ENCODE assay signal across 8 cellular contexts in the genomic region with DNA sequence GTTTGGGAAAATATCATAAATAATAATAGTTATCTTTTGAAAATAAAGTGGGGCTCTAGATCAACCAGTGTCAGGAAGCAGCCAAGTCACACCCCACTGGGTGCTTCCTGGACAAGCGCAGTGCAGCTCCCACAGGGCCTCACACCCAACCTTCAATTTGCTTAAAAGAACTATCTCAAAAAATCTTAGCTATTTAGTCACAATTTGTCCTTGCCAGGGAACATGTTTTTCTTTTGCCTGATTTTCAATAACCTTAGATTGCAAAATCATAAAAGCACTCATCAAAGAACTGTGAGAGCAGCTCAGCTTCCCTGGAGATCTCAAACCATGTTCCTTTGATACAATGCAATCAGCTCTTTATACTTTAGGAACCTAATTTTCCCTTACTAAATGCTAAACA. TPM values are rescaled to one million over a fixed set of nuclear protein-coding genes. Genes with fewer than 3 reads are reported as not detected.
DNase-seq lines count a peak whose midpoint lies in the region; ATAC-seq, FAIRE-seq and TF ChIP-seq lines count a peak whose summit lies in the region.

No MANE protein-coding gene starts in this region.

- intact Hi-C loops in GM12878 (cut with micrococcal nuclease; ENCODE audit: unreplicated experiment), result no loop called here

- TF ChIP-seq CTCF in GM12878 (IDR thresholded peaks at IDR 0.05 in 2 of 3, conservative IDR thresholded peaks at IDR 0.05 in 1 of 3; ENCODE audit: control insufficient read depth in 2 of 3, extremely low read depth in 1 of 3, insufficient read depth in 1 of 3, low read depth in 3 of 3, low read length in 3 of 3) (no peak), mesothelial cell of epicardium (IDR thresholded peaks at IDR 0.05; ENCODE audit: unreplicated experiment) (no peak), type B pancreatic cell (conservative IDR thresholded peaks at IDR 0.05) (no peak)

- peak overlapping the region; percentile 97 for H3K27ac Mint-ChIP-seq in activated T-cell treated with anti-CD3 and anti-CD28 coated beads, Interleukin-2, amount 50 U/mL, for 24 hours
- H3K27ac Mint-ChIP-seq in mesothelial cell of epicardium (peak overlapping the region; percentile 90), type B pancreatic cell (peak overlapping the region; percentile 93)

- H3K9me3 Mint-ChIP-seq in activated T-cell treated with anti-CD3 and anti-CD28 coated beads, Interleukin-2, amount 50 U/mL, for 24 hours, result no peaks in the 10 kb centered on the region
- H3K9me3 Mint-ChIP-seq in mesothelial cell of epicardium (no peaks in the 10 kb centered on the region), type B pancreatic cell (no peaks in the 10 kb centered on the region)

- POLR2A ChIA-PET in GM12878 (lab: Charles Lee), result interaction anchor here (0.6 to 5.8 kb wide), 11 partner anchors 8 to 192 kb away, joined by 3 to 79 read pairs (median 4); a partner anchor contains a TSS

- TF ChIP-seq EP300 in GM12878 (IDR thresholded peaks at IDR 0.05; ENCODE audit: borderline replicate concordance in 1 of 2, control insufficient read depth in 1 of 2, low read depth in 2 of 2, low read length in 2 of 2), result no peak

- peak overlapping the region; percentile 100 for H3K4me2 ChIP-seq in GM12878 (ENCODE audit: control insufficient read depth, insufficient read depth)

- ATAC-seq in GM12878, result no peak
- ATAC-seq in HG03045 (IDR thresholded peaks at IDR 0.05; ENCODE audit: unreplicated experiment), result no peak

- H3K9me3 ChIP-seq in GM12878 (replicated peaks; ENCODE audit: control insufficient read depth, insufficient read depth, low read length), result no peaks in the 10 kb centered on the region

- H3K4me1 ChIP-seq in GM12878 (ENCODE audit: control insufficient read depth, insufficient read depth, low read length), result peaks cover 21% of the 10 kb centered on the region

- peak overlapping the region; percentile 91 for H3K27ac ChIP-seq in GM12878 (ENCODE audit: control insufficient read depth, insufficient read depth)

- H3K4me3 Mint-ChIP-seq in activated T-cell treated with anti-CD3 and anti-CD28 coated beads, Interleukin-2, amount 50 U/mL, for 24 hours, result peak overlapping the region; percentile 83
- H3K4me3 Mint-ChIP-seq in mesothelial cell of epicardium (peak overlapping the region; percentile 81), type B pancreatic cell (peak overlapping the region; percentile 94)

- H3K4me3 ChIP-seq in GM12878, result peak overlapping the region; percentile 91; the same call in 1 of the 2 replicates

- H3K36me3 ChIP-seq in GM12878 (ENCODE audit: control insufficient read depth in 2 of 2, insufficient read depth in 2 of 2, low read length in 1 of 2), result no peaks in the 10 kb centered on the region

- BruUV-seq in GM12878 (replicated peaks; lab: Mats Ljungman, UMichigan), result no TSS peak

- H2AFZ ChIP-seq in GM12878 (ENCODE audit: control insufficient read depth, low read depth, low read length), result peak overlapping the region; percentile 46

- peak overlapping the region; percentile 88 for H3K9ac ChIP-seq in GM12878 (ENCODE audit: control insufficient read depth, insufficient read depth, low read length)

- FAIRE-seq in GM12878 (lab: Jason Lieb, UNC), result no peak

- peaks cover 39% of the 10 kb centered on the region for H3K79me2 ChIP-seq in GM12878 (ENCODE audit: control insufficient read depth, insufficient read depth, low read length)

- peaks cover 42% of the 10 kb centered on the region for H3K36me3 Mint-ChIP-seq in activated T-cell treated with anti-CD3 and anti-CD28 coated beads, Interleukin-2, amount 50 U/mL, for 24 hours (ENCODE audit: low read depth)
- no peaks in the 10 kb centered on the region for H3K36me3 Mint-ChIP-seq in mesothelial cell of epicardium
- H3K36me3 Mint-ChIP-seq in type B pancreatic cell, result no peaks in the 10 kb centered on the region

- TF ChIP-seq POLR2A in GM12878 (IDR thresholded peaks at IDR 0.05; ENCODE audit: low read depth, low read length), result no peak

- TF ChIP-seq RAD21 in GM12878 (IDR thresholded peaks at IDR 0.05; ENCODE audit: insufficient read depth, low read depth, low read length), result no peak

- WGBS in GM12878 (ENCODE audit: insufficient coverage, insufficient replicate concordance, low lambda C conversion rate, missing lambda C conversion rate), result 4% methylated on average over 1 of the region's 1 CpG

- SMC1A ChIA-PET in GM12878 (lab: Charles Lee; ENCODE audit: uncharacterized antibody, unreplicated experiment), result interaction anchor here (0.6 to 12.8 kb wide), 19 partner anchors 8 to 1244 kb away, joined by 3 to 325 read pairs (median 20); a partner anchor contains a TSS

- RAD21 ChIA-PET in GM12878 (lab: Charles Lee; ENCODE audit: unreplicated experiment), result interaction anchor here (0.8 to 11.2 kb wide), 16 partner anchors 8 to 478 kb away, joined by 3 to 185 read pairs (median 12); a partner anchor contains a TSS

- no peaks in the 10 kb centered on the region for H3K27me3 ChIP-seq in GM12878 (replicated peaks in 1 of 2; ENCODE audit: control insufficient read depth in 2 of 2, insufficient read depth in 2 of 2, low read length in 1 of 2)

- peaks cover 55% of the 10 kb centered on the region for H3K4me1 Mint-ChIP-seq in activated T-cell treated with anti-CD3 and anti-CD28 coated beads, Interleukin-2, amount 50 U/mL, for 24 hours (ENCODE audit: low read depth)
- peaks cover 35% of the 10 kb centered on the region for H3K4me1 Mint-ChIP-seq in mesothelial cell of epicardium
- H3K4me1 Mint-ChIP-seq in type B pancreatic cell (ENCODE audit: unreplicated experiment), result peaks cover 21% of the 10 kb centered on the region

- no peaks in the 10 kb centered on the region for H3K27me3 Mint-ChIP-seq in activated T-cell treated with anti-CD3 and anti-CD28 coated beads, Interleukin-2, amount 50 U/mL, for 24 hours
- H3K27me3 Mint-ChIP-seq in mesothelial cell of epicardium (ENCODE audit: low read depth) (no peaks in the 10 kb centered on the region), type B pancreatic cell (no peaks in the 10 kb centered on the region)

- H4K20me1 ChIP-seq in GM12878 (ENCODE audit: control insufficient read depth, insufficient read depth), result no peaks in the 10 kb centered on the region

- CTCF ChIA-PET in GM12878 (lab: Yijun Ruan, JAX), result interaction anchor here (0.7 to 23.8 kb wide), 16 partner anchors 9 to 197 kb away, joined by 3 to 505 read pairs (median 4); a partner anchor contains a TSS

- DNase-seq in activated T-cell treated with anti-CD3 and anti-CD28 coated beads, Interleukin-2, amount 50 U/mL, for 24 hours, result no peak
- DNase-seq in activated T-cell treated with anti-CD3 and anti-CD28 coated beads for 4 hours (no peak), GM12878 (ENCODE audit: low read depth, low spot score) (no peak), mesothelial cell of epicardium (ENCODE audit: low spot score in 2 of 2, unreplicated experiment in 2 of 2) (no peak), type B pancreatic cell (ENCODE audit: extremely low spot score, unreplicated experiment) (no peak), HK-2 (ENCODE audit: unreplicated experiment) (no peak), D341Med (ENCODE audit: low spot score) (no peak)

- in situ Hi-C loops in GM12878 (cut with MboI), result loop anchor here (5.0 to 25.0 kb wide), 2 partner anchors 168 to 1498 kb away; a partner anchor contains a TSS

TF ChIP-seq in GM12878, 131 proteins besides CTCF, POLR2A, EP300 and RAD21 (continues in another document):
- 0 out of 2 replicates have a peak, but pooled peaks have one; percentile 10 for TF ChIP-seq CBX5 (IDR thresholded peaks at IDR 0.05; ENCODE audit: low read depth)

RNA-seq across cellular contexts. Expression of a gene that starts 1.6 kb away (rescaled TPM):
- total RNA-seq in GM12878 (2013; cell fraction: nucleolus; rRNA removed), result 24.6 and 31.1 TPM in 2 replicates
- total RNA-seq in GM12878 (2014; rRNA removed) (24.5 and 29.8 TPM in 2 replicates), GM12878 (2014; rRNA removed; fragmentation: Illumina TruSeq; extraction: Trizol) (43.8 and 44.9 TPM in 2 replicates), GM12878 (2021) (46.1 and 50.3 TPM in 2 replicates), mesothelial cell of epicardium (43.5 to 52.4 TPM (median 45.7 TPM) in 3 replicates), type B pancreatic cell (ENCODE audit: low replicate concordance) (29.9 and 54.0 TPM in 2 replicates)
- 17.0 TPM for polyA plus RNA-seq in GM12878 (2011; ENCODE audit: low read depth)
- polyA plus RNA-seq in GM12878 (2011; rRNA removed) (50.0 and 55.5 TPM in 2 replicates), GM12878 (2014; fragmentation: Illumina TruSeq; extraction: Trizol) (49.7 and 55.3 TPM in 2 replicates), GM12878 (2014; fragmentation: Nextera tagmentation; extraction: Ambion mirVana) (10 to 100 TPM; 18.9 to 28.8 TPM), GM12878 (2014; rRNA removed) (20.1 and 21.4 TPM in 2 replicates), GM12878 (2016; fragmentation: Nextera tagmentation; extraction: Ambion mirVana) (10 to 100 TPM; 32.9 to 35.4 TPM)
- polyA plus RNA-seq in GM12878 (2011; cell fraction: cytosol; rRNA removed), result 24.8 and 27.7 TPM in 2 replicates
- polyA plus RNA-seq in GM12878 (2011; cell fraction: nucleus; rRNA removed), result 21.3 and 27.9 TPM in 2 replicates
- 19.6 and 24.0 TPM in 2 replicates for polyA plus RNA-seq in GM12878 (2012)
- 80.7 and 105 TPM in 2 replicates for polyA minus RNA-seq in GM12878 (2011; rRNA and poly(A)+ RNA removed)
- 25.5 and 28.4 TPM in 2 replicates for polyA minus RNA-seq in GM12878 (2011; cell fraction: cytosol; rRNA and poly(A)+ RNA removed)
- polyA minus RNA-seq in GM12878 (2011; cell fraction: nucleus; rRNA and poly(A)+ RNA removed), result 19.9 and 34.3 TPM in 2 replicates

RNA-seq across cellular contexts. Expression of a gene that starts 39.7 kb away (rescaled TPM):
- 0.17 TPM in 1 of 2 replicates, not detected in the other for total RNA-seq in GM12878 (2013; cell fraction: nucleolus; rRNA removed)
- 0.11 TPM in 1 of 2 replicates, not detected in the other for total RNA-seq in GM12878 (2014; rRNA removed)
- 0.09 TPM in 1 of 2 replicates, not detected in the other for total RNA-seq in GM12878 (2014; rRNA removed; fragmentation: Illumina TruSeq; extraction: Trizol)
- total RNA-seq in GM12878 (2021), result 0.08 and 0.11 TPM in 2 replicates
- polyA plus RNA-seq in GM12878 (2011; ENCODE audit: low read depth), result 0.22 TPM
- not detected in 2 replicates for polyA plus RNA-seq in GM12878 (2011; rRNA removed)
- polyA plus RNA-seq in GM12878 (2011; cell fraction: cytosol; rRNA removed), result not detected in 2 replicates
- polyA plus RNA-seq in GM12878 (2011; cell fraction: nucleus; rRNA removed), result 0.04 TPM in 1 of 2 replicates, not detected in the other
- 0.24 TPM in 2 replicates for polyA plus RNA-seq in GM12878 (2012)
- polyA plus RNA-seq in GM12878 (2014; fragmentation: Illumina TruSeq; extraction: Trizol), result 0.01 TPM in 1 of 2 replicates, not detected in the other
- polyA plus RNA-seq in GM12878 (2014; fragmentation: Nextera tagmentation; extraction: Ambion mirVana), result not detected
- polyA plus RNA-seq in GM12878 (2014; rRNA removed), result 0.08 and 0.09 TPM in 2 replicates
- under 1 TPM; 0.14 to 0.32 TPM for polyA plus RNA-seq in GM12878 (2016; fragmentation: Nextera tagmentation; extraction: Ambion mirVana)
- not detected in 2 replicates for polyA minus RNA-seq in GM12878 (2011; rRNA and poly(A)+ RNA removed)
- polyA minus RNA-seq in GM12878 (2011; cell fraction: cytosol; rRNA and poly(A)+ RNA removed), result not detected in 2 replicates
- polyA minus RNA-seq in GM12878 (2011; cell fraction: nucleus; rRNA and poly(A)+ RNA removed), result not detected in 2 replicates
- total RNA-seq in mesothelial cell of epicardium, result 8.8 to 11.7 TPM (median 9.6 TPM) in 3 replicates
- 10.0 and 11.3 TPM in 2 replicates for total RNA-seq in type B pancreatic cell (ENCODE audit: low replicate concordance)
